1 cellular context compared by ENCODE assay signal in genomic region chr15:86082619-86083377, GRCh38.
TF ChIP-seq lines count a peak whose summit lies in the region.

No MANE protein-coding gene starts in this region.

TF ChIP-seq in GM23338, 12 proteins besides CTCF, POLR2A, EP300 and RAD21 (continued from another document):
- TF ChIP-seq ZNF462 (CRISPR knock-in tag; IDR thresholded peaks at IDR 0.05) = no peak
- TF ChIP-seq NANOG (IDR thresholded peaks at IDR 0.05; ENCODE audit: borderline replicate concordance) = no peak
